Comparison of ENCODE assay signal across 15 cellular contexts in the genomic region with DNA sequence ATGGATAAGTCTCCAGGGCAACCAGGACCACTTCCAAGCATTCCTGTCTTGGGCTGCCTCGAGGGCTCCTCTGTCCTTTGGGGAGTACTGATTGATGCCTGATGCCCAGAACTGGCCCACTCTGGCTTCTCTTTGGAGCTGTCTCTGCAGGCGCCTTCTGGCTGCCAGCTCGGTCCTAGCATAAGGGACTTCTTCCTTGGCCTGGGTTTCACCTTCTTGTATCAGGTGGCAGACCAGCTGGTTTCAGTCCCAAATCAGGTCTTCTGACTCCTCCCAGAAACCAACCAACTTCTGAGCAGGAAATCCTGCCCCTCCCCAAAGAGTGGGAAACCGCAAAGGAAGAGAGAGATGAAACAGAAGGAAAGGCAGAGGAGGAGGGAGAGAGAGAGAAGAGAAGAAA. TPM values are rescaled to one million over a fixed set of nuclear protein-coding genes. Genes with fewer than 3 reads are reported as not detected.
DNase-seq lines count a peak whose midpoint lies in the region; ATAC-seq and TF ChIP-seq lines count a peak whose summit lies in the region.
"Had no signal": no experiment of that assay in that cellular context is flagged by ENCODE, and none has a peak within 500 bp of the region (broad histone marks: within the 10 kb centered on the region; RNA-seq: fewer than 3 reads in every experiment).

No MANE protein-coding gene starts in this region.

- H3K27me3 ChIP-seq in mammary epithelial cell (ENCODE audit: insufficient read depth, low read length): no peaks in the 10 kb centered on the region
- no peaks in the 10 kb centered on the region for H3K27me3 ChIP-seq in breast epithelium
- no peaks in the 10 kb centered on the region for H3K27me3 ChIP-seq in trophoblast cell (ENCODE audit: insufficient read depth, low read length)
- H3K27me3 ChIP-seq: foreskin keratinocyte had no signal

- H3K9ac ChIP-seq in mammary epithelial cell (ENCODE audit: insufficient read depth, low read length): no peak overlapping the region
- H3K9ac ChIP-seq in trophoblast cell (ENCODE audit: low read length): no peak overlapping the region
- H3K9ac ChIP-seq: SK-N-SH had no signal

- H3K4me1 ChIP-seq in mammary epithelial cell (ENCODE audit: insufficient read depth, low read length): peaks cover 18% of the 10 kb centered on the region
- no peaks in the 10 kb centered on the region for H3K4me1 ChIP-seq in breast epithelium
- H3K4me1 ChIP-seq in trophoblast cell (ENCODE audit: control insufficient read depth in 1 of 2, insufficient read depth in 2 of 2, low read length in 2 of 2): no peaks in the 10 kb centered on the region

- dilution Hi-C loops in mammary epithelial cell (cut with HindIII; ENCODE audit: low sequenced_read_pairs): loop anchor here (5.0 kb wide), 1 partner anchor 99 kb away; no protein-coding TSS in a partner anchor

- H3K4ac ChIP-seq in trophoblast cell (ENCODE audit: low read depth, low read length): no peak overlapping the region

- no peak overlapping the region for H2BK12ac ChIP-seq in trophoblast cell (ENCODE audit: low read length)

- no peak overlapping the region for H3K4me3 ChIP-seq in mammary epithelial cell (replicated peaks in 1 of 3; ENCODE audit: insufficient read depth in 1 of 3, low read depth in 2 of 3, low read length in 3 of 3)
- H3K4me3 ChIP-seq in breast epithelium: no peak overlapping the region
- no peak overlapping the region for H3K4me3 ChIP-seq in trophoblast cell (ENCODE audit: low read depth, low read length)
- H3K4me3 ChIP-seq: thoracic aorta had no signal

- H3K27ac ChIP-seq in mammary epithelial cell (ENCODE audit: insufficient read depth, low read depth, low read length): no peak overlapping the region
- H3K27ac ChIP-seq in breast epithelium: no peak overlapping the region
- H3K27ac ChIP-seq in trophoblast cell (ENCODE audit: low read depth, low read length): no peak overlapping the region
- H3K27ac ChIP-seq: foreskin keratinocyte, thoracic aorta had no signal

- peaks cover 30% of the 10 kb centered on the region for H3K4me1 Mint-ChIP-seq in activated CD8-positive, alpha-beta T cell treated with anti-CD3 and anti-CD28 coated beads, Interleukin-2, amount 10 ng/mL, durations not matched to agents 7 days and 5 days (ENCODE audit: low read depth)
- H3K4me1 Mint-ChIP-seq in stimulated activated effector memory CD8-positive, alpha-beta T cell treated with anti-CD3 and anti-CD28 coated beads, Interleukin-12 subunit alpha, Interleukin-12 subunit beta, amount 100 ng/mL, for 72 hours: peaks cover 16% of the 10 kb centered on the region

- CTCF ChIA-PET in mammary epithelial cell (lab: Charles Lee; ENCODE audit: low non-redundant PET): no interaction called here
- CTCF ChIA-PET in activated CD8-positive, alpha-beta T cell treated with anti-CD3 and anti-CD28 coated beads, Interleukin-2, amount 10 ng/mL, durations not matched to agents 7 days and 5 days (lab: Charles Lee): interaction anchor here (0.9 to 3.8 kb wide), 10 partner anchors 8 to 119 kb away, joined by 3 to 19 read pairs (median 6); partner anchors contain the start of genes CAMK1G and G0S2

- WGBS in mammary epithelial cell (ENCODE audit: low coverage, missing lambda C conversion rate): 76% methylated on average over 4 of the region's 4 CpGs
- no CpG with 5 or more reads among the region's 4 CpGs for WGBS in trophoblast cell (ENCODE audit: extremely low coverage, insufficient coverage, insufficient read length)

- H2BK120ac ChIP-seq in trophoblast cell (ENCODE audit: insufficient read depth, low read length, poor library complexity): no peak overlapping the region

- no peak overlapping the region for H2AK5ac ChIP-seq in trophoblast cell (ENCODE audit: low read length)

- no peak for TF ChIP-seq CTCF in mammary epithelial cell (conservative IDR thresholded peaks at IDR 0.05 in 1 of 2, IDR thresholded peaks at IDR 0.05 in 1 of 2; ENCODE audit: extremely low read depth in 1 of 2, insufficient read depth in 1 of 2, low read depth in 1 of 2, low read length in 2 of 2)
- no peak for TF ChIP-seq CTCF in breast epithelium (IDR thresholded peaks at IDR 0.05)

- H3K4me3 Mint-ChIP-seq in activated CD8-positive, alpha-beta T cell treated with anti-CD3 and anti-CD28 coated beads, Interleukin-2, amount 10 ng/mL, durations not matched to agents 7 days and 5 days: peak overlapping the region; percentile 45
- peak overlapping the region; percentile 15 for H3K4me3 Mint-ChIP-seq in stimulated activated effector memory CD8-positive, alpha-beta T cell treated with anti-CD3 and anti-CD28 coated beads, Interleukin-12 subunit alpha, Interleukin-12 subunit beta, amount 100 ng/mL, for 72 hours

- no peak overlapping the region for H3K18ac ChIP-seq in trophoblast cell (ENCODE audit: low read length)

- BruUV-seq in mammary epithelial cell (replicated peaks; lab: Mats Ljungman, UMichigan): no TSS peak

- DNase-seq in mammary epithelial cell (peak; percentile 52), breast epithelium (ENCODE audit: low spot score in 2 of 2) (no peak), cortex of kidney (lab: John Stamatoyannopoulos, UW) (no peak), amniotic stem cell (lab: John Stamatoyannopoulos, UW) (no peak), trophoblast cell (no peak)
- peak; percentile 53 for DNase-seq in activated CD8-positive, alpha-beta T cell treated with anti-CD3 and anti-CD28 coated beads, Interleukin-2, amount 10 ng/mL, durations not matched to agents 7 days and 5 days
- no peak for DNase-seq in stimulated activated effector memory CD8-positive, alpha-beta T cell treated with anti-CD3 and anti-CD28 coated beads, Interleukin-12 subunit alpha, Interleukin-12 subunit beta, amount 100 ng/mL, for 72 hours (ENCODE audit: low spot score in 2 of 2)
- DNase-seq: activated CD8-positive, alpha-beta memory T cell treated with anti-CD3 and anti-CD28 coated beads, Interleukin-2, amount 50 U/mL, for 48 hours; foreskin keratinocyte; NCI-H1048; NCI-H526; SK-N-SH had no signal

- POLR2A ChIA-PET in activated CD8-positive, alpha-beta T cell treated with anti-CD3 and anti-CD28 coated beads, Interleukin-2, amount 10 ng/mL, durations not matched to agents 7 days and 5 days (lab: Charles Lee): no interaction called here

- no peaks in the 10 kb centered on the region for H3K9me3 ChIP-seq in mammary epithelial cell (replicated peaks; ENCODE audit: insufficient read depth, low read length)
- H3K9me3 ChIP-seq in breast epithelium: no peaks in the 10 kb centered on the region
- no peaks in the 10 kb centered on the region for H3K9me3 ChIP-seq in trophoblast cell (ENCODE audit: insufficient read depth, low read depth, low read length)
- H3K9me3 ChIP-seq: SK-N-SH, thoracic aorta had no signal

- no peak overlapping the region for H3K23ac ChIP-seq in trophoblast cell (ENCODE audit: low read length)

- H2AFZ ChIP-seq in mammary epithelial cell (ENCODE audit: low read depth, low read length) (no peak overlapping the region), trophoblast cell (ENCODE audit: insufficient read depth, low read length, poor library complexity) (no peak overlapping the region)

- no peaks in the 10 kb centered on the region for H4K20me1 ChIP-seq in mammary epithelial cell (ENCODE audit: insufficient read depth, low read length)

- H3K27me3 Mint-ChIP-seq in activated CD8-positive, alpha-beta T cell treated with anti-CD3 and anti-CD28 coated beads, Interleukin-2, amount 10 ng/mL, durations not matched to agents 7 days and 5 days (ENCODE audit: low read depth): peaks cover 23% of the 10 kb centered on the region

- peaks cover 1% of the 10 kb centered on the region for H3K36me3 Mint-ChIP-seq in activated CD8-positive, alpha-beta T cell treated with anti-CD3 and anti-CD28 coated beads, Interleukin-2, amount 10 ng/mL, durations not matched to agents 7 days and 5 days (ENCODE audit: low read depth)
- no peaks in the 10 kb centered on the region for H3K36me3 Mint-ChIP-seq in stimulated activated effector memory CD8-positive, alpha-beta T cell treated with anti-CD3 and anti-CD28 coated beads, Interleukin-12 subunit alpha, Interleukin-12 subunit beta, amount 100 ng/mL, for 72 hours

- TF ChIP-seq POLR2A in breast epithelium (IDR thresholded peaks at IDR 0.05): no peak

- H3K14ac ChIP-seq in trophoblast cell (ENCODE audit: low read length): no peak overlapping the region

- no peak overlapping the region for H4K12ac ChIP-seq in trophoblast cell (ENCODE audit: low read depth, low read length)

- peak; percentile 71 for ATAC-seq in HG02571 (IDR thresholded peaks at IDR 0.05; ENCODE audit: unreplicated experiment)
- ATAC-seq in activated CD8-positive, alpha-beta T cell treated with anti-CD3 and anti-CD28 coated beads, Interleukin-2, amount 10 ng/mL, durations not matched to agents 7 days and 5 days: peak; percentile 69
- ATAC-seq in stimulated activated effector memory CD8-positive, alpha-beta T cell treated with anti-CD3 and anti-CD28 coated beads, Interleukin-12 subunit alpha, Interleukin-12 subunit beta, amount 100 ng/mL, for 72 hours: peak; percentile 61
- ATAC-seq: foreskin keratinocyte had no signal

- no peak overlapping the region for H3K4me2 ChIP-seq in mammary epithelial cell (ENCODE audit: insufficient read depth, low read depth, low read length)
- no peak overlapping the region for H3K4me2 ChIP-seq in trophoblast cell (ENCODE audit: low read length)
- H3K4me2 ChIP-seq: SK-N-SH had no signal

- H3K9me3 Mint-ChIP-seq in activated CD8-positive, alpha-beta T cell treated with anti-CD3 and anti-CD28 coated beads, Interleukin-2, amount 10 ng/mL, durations not matched to agents 7 days and 5 days (ENCODE audit: insufficient read depth): no peaks in the 10 kb centered on the region
- no peaks in the 10 kb centered on the region for H3K9me3 Mint-ChIP-seq in stimulated activated effector memory CD8-positive, alpha-beta T cell treated with anti-CD3 and anti-CD28 coated beads, Interleukin-12 subunit alpha, Interleukin-12 subunit beta, amount 100 ng/mL, for 72 hours

- H4K8ac ChIP-seq in trophoblast cell (ENCODE audit: low read depth, low read length): no peak overlapping the region

- H3K79me1 ChIP-seq in trophoblast cell (ENCODE audit: low read length): no peaks in the 10 kb centered on the region

- no peak overlapping the region for H2BK5ac ChIP-seq in trophoblast cell (ENCODE audit: low read depth, low read length, poor library complexity)

- intact Hi-C loops in mammary epithelial cell (cut with micrococcal nuclease) (no loop called here), breast epithelium (cut with DNase I; ENCODE audit: low total_unique reads) (no loop called here)

- in situ Hi-C loops in mammary epithelial cell (cut with MboI; ENCODE audit: low sequenced_read_pairs in 2 of 2): no loop called here

- peaks cover 8% of the 10 kb centered on the region for H3K79me2 ChIP-seq in mammary epithelial cell (ENCODE audit: insufficient read depth, low read length)
- no peaks in the 10 kb centered on the region for H3K79me2 ChIP-seq in trophoblast cell (ENCODE audit: control insufficient read depth, insufficient read depth, low read length, poor library complexity)

- H3K36me3 ChIP-seq in mammary epithelial cell (ENCODE audit: insufficient read depth, low read length) (no peaks in the 10 kb centered on the region), breast epithelium (no peaks in the 10 kb centered on the region), trophoblast cell (ENCODE audit: control insufficient read depth in 1 of 2, insufficient read depth in 2 of 2, low read length in 2 of 2) (no peaks in the 10 kb centered on the region)
- H3K36me3 ChIP-seq: thoracic aorta had no signal

- no peak overlapping the region for H4K91ac ChIP-seq in trophoblast cell (ENCODE audit: low read depth, low read length)

- H3K27ac Mint-ChIP-seq in activated CD8-positive, alpha-beta T cell treated with anti-CD3 and anti-CD28 coated beads, Interleukin-2, amount 10 ng/mL, durations not matched to agents 7 days and 5 days: peak overlapping the region; percentile 43
- peak overlapping the region; percentile 77 for H3K27ac Mint-ChIP-seq in stimulated activated effector memory CD8-positive, alpha-beta T cell treated with anti-CD3 and anti-CD28 coated beads, Interleukin-12 subunit alpha, Interleukin-12 subunit beta, amount 100 ng/mL, for 72 hours

RNA-seq across cellular contexts. Expression of gene G0S2, which starts 10.6 kb away (rescaled TPM):
- total RNA-seq in mammary epithelial cell (10 to 100 TPM in 1 of 2 donors, 1 to 10 TPM in 1; 8.2 to 35.9 TPM), breast epithelium (1,000 to 10,000 TPM in 1 of 3 donors, 100 to 1,000 TPM in 2; 198 to 1,307 (median 636) TPM)
- 20.8 TPM for polyA plus RNA-seq in mammary epithelial cell
- not detected for polyA minus RNA-seq in mammary epithelial cell
- total RNA-seq in activated CD8-positive, alpha-beta T cell treated with anti-CD3 and anti-CD28 coated beads, Interleukin-2, amount 10 ng/mL, durations not matched to agents 7 days and 5 days: not detected
- 0.96 and 1.1 TPM in 2 replicates for polyA plus RNA-seq in trophoblast cell (2013)

RNA-seq across cellular contexts. Expression of gene HSD11B1, which starts 18.8 kb away (rescaled TPM):
- total RNA-seq in mammary epithelial cell: not detected
- 0.65 TPM for polyA plus RNA-seq in mammary epithelial cell
- not detected for polyA minus RNA-seq in mammary epithelial cell
- 10 to 100 TPM in 1 of 3 donors, 1 to 10 TPM in 1, under 1 TPM in 1; 0.88 to 90.1 (median 7.5) TPM for total RNA-seq in breast epithelium
- total RNA-seq in activated CD8-positive, alpha-beta T cell treated with anti-CD3 and anti-CD28 coated beads, Interleukin-2, amount 10 ng/mL, durations not matched to agents 7 days and 5 days: not detected
- polyA plus RNA-seq in trophoblast cell (2013): 0.12 TPM in 1 of 2 replicates, not detected in the other
- total RNA-seq: cerebellum had no signal

RNA-seq across cellular contexts. Expression of gene LAMB3, which starts 33.6 kb away (rescaled TPM):
- total RNA-seq in mammary epithelial cell (1,000 to 10,000 TPM in 1 of 2 donors, 100 to 1,000 TPM in 1; 920 to 2,749 TPM), breast epithelium (10 to 100 TPM; 23.9 to 48.0 (median 35.6) TPM)
- 1,283 TPM for polyA plus RNA-seq in mammary epithelial cell
- 1,625 TPM for polyA minus RNA-seq in mammary epithelial cell
- total RNA-seq in activated CD8-positive, alpha-beta T cell treated with anti-CD3 and anti-CD28 coated beads, Interleukin-2, amount 10 ng/mL, durations not matched to agents 7 days and 5 days: under 1 TPM; 0.78 to 0.84 TPM
- polyA plus RNA-seq in trophoblast cell (2013): 3.6 and 4.0 TPM in 2 replicates

Comparison
In these comparisons a context has a peak if more than half of its experiments do, and no peak if none do; other contexts are left out.
1. DNase-seq: peak in mammary epithelial cell (single experiment) and activated CD8-positive, alpha-beta T cell treated with anti-CD3 and anti-CD28 coated beads, Interleukin-2, amount 10 ng/mL, durations not matched to agents 7 days and 5 days (single experiment); none in breast epithelium (0 of 2), stimulated activated effector memory CD8-positive, alpha-beta T cell treated with anti-CD3 and anti-CD28 coated beads, Interleukin-12 subunit alpha, Interleukin-12 subunit beta, amount 100 ng/mL, for 72 hours (0 of 2), cortex of kidney (single experiment), amniotic stem cell (single experiment) and trophoblast cell (0 of 2).
2. RNA of gene LAMB3, which starts 33.6 kb away (total RNA-seq): 920 to 2,749 TPM in mammary epithelial cell; 23.9 to 48.0 TPM in breast epithelium and 0.78 to 0.84 TPM in activated CD8-positive, alpha-beta T cell treated with anti-CD3 and anti-CD28 coated beads, Interleukin-2, amount 10 ng/mL, durations not matched to agents 7 days and 5 days; every median in the first group is over 10 times any median in the second.
3. RNA of gene G0S2, which starts 10.6 kb away (total RNA-seq): 198 to 1,307 TPM in breast epithelium and 8.2 to 35.9 TPM in mammary epithelial cell; not detected in activated CD8-positive, alpha-beta T cell treated with anti-CD3 and anti-CD28 coated beads, Interleukin-2, amount 10 ng/mL, durations not matched to agents 7 days and 5 days; every median in the first group is over 4 times any median in the second.
4. Peak in every context shown above with its lines, with median percentiles within 50 percentile points of each other: ATAC-seq.